8 cellular contexts compared by ENCODE assay signal in the genomic region with DNA sequence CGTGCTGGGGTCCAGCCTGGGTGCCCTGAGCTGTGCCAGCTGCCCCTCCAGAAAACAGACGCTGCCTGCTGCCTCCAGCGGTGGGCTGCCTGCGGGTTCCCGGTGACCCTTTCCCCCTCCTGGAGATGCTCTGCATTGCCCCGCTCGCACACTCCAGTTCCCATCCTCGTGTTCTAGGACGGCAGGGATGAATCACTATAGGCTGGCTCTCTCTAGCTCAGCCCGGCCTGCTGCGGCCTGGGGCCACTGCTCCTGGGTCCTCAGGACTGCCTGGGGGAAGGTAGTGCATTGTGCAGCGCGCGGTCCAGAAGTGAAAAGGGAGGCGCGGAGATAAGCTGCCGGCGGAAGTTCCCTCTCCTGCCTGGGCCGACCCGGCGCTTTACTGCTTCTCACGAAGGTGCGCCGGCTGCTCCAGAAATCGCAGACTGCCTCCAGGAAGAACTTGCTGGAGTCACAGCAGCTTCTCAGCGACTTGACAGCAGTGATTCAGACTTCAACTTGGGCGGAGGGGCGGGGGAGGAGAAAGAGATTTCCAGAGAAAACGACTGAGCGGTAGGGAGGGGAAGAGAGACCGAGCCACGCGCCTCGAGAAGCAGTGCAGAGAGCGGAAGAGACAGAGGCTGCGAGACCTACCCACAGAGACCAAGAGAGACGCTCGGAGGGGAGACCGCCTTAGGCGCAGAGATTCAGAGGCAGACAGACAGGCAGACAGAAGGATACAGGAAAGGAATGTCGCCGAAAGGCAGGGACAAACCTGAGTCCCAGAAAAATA. TPM values are rescaled to one million over a fixed set of nuclear protein-coding genes. Genes with fewer than 3 reads are reported as not detected.
DNase-seq lines count a peak whose midpoint lies in the region; ATAC-seq and TF ChIP-seq lines count a peak whose summit lies in the region.

No MANE protein-coding gene starts in this region.

- H3K4me1 Mint-ChIP-seq in activated naive CD4-positive, alpha-beta T cell treated with anti-CD3 and anti-CD28 coated beads, Interleukin-2, amount 10 ng/mL, durations not matched to agents 7 days and 5 days = peaks cover 17% of the 10 kb centered on the region

- peak overlapping the region; percentile 67 for H3K4me3 Mint-ChIP-seq in activated naive CD4-positive, alpha-beta T cell treated with anti-CD3 and anti-CD28 coated beads, Interleukin-2, amount 10 ng/mL, durations not matched to agents 7 days and 5 days

- TF ChIP-seq POLR2A in GM18505 (IDR thresholded peaks at IDR 0.05; ENCODE audit: borderline replicate concordance, extremely low read depth, insufficient read depth, insufficient read length) (no peak), sigmoid colon (IDR thresholded peaks at IDR 0.05) (no peak)

- peaks cover 86% of the 10 kb centered on the region for H3K27me3 Mint-ChIP-seq in activated naive CD4-positive, alpha-beta T cell treated with anti-CD3 and anti-CD28 coated beads, Interleukin-2, amount 10 ng/mL, durations not matched to agents 7 days and 5 days

- peaks cover 55 to 100% (median 91%) of the 10 kb centered on the region in 3 donors for H3K27me3 ChIP-seq in sigmoid colon

- WGBS in sigmoid colon, 2 donors = 1 to 2% methylated on average over 42 of the region's 42 CpGs

- peaks cover 6% of the 10 kb centered on the region for H3K36me3 Mint-ChIP-seq in activated naive CD4-positive, alpha-beta T cell treated with anti-CD3 and anti-CD28 coated beads, Interleukin-2, amount 10 ng/mL, durations not matched to agents 7 days and 5 days

- H3K9me3 ChIP-seq in sigmoid colon = no peaks in the 10 kb centered on the region

- H3K4me3 ChIP-seq in sigmoid colon = peak overlapping the region in 3 of 4 donors; percentile 26 to 38 (median 28)

- peak in 1 of 4 experiments; percentile 14 for TF ChIP-seq CTCF in sigmoid colon (IDR thresholded peaks at IDR 0.05)

- peaks cover 0 to 41% (median 33%) of the 10 kb centered on the region in 4 donors for H3K4me1 ChIP-seq in sigmoid colon

- no peaks in the 10 kb centered on the region for H3K9me3 Mint-ChIP-seq in activated naive CD4-positive, alpha-beta T cell treated with anti-CD3 and anti-CD28 coated beads, Interleukin-2, amount 10 ng/mL, durations not matched to agents 7 days and 5 days

- CTCF ChIA-PET in activated naive CD4-positive, alpha-beta T cell treated with anti-CD3 and anti-CD28 coated beads, Interleukin-2, amount 10 ng/mL, durations not matched to agents 7 days and 5 days (lab: Charles Lee) = no interaction called here

- H3K27ac Mint-ChIP-seq in activated naive CD4-positive, alpha-beta T cell treated with anti-CD3 and anti-CD28 coated beads, Interleukin-2, amount 10 ng/mL, durations not matched to agents 7 days and 5 days = peak overlapping the region; percentile 81

- intact Hi-C loops in sigmoid colon (cut with DNase I) = no loop called here

- ATAC-seq in GM18505 (IDR thresholded peaks at IDR 0.05; ENCODE audit: unreplicated experiment) = peak; percentile 43
- ATAC-seq in HG03097 (IDR thresholded peaks at IDR 0.05; ENCODE audit: low FRiP score, unreplicated experiment) = peak; percentile 40
- no peak for ATAC-seq in HG03565 (IDR thresholded peaks at IDR 0.05; ENCODE audit: unreplicated experiment)
- ATAC-seq in GM19035 (IDR thresholded peaks at IDR 0.05; ENCODE audit: unreplicated experiment) = no peak

- DNase-seq in activated naive CD4-positive, alpha-beta T cell treated with anti-CD3 and anti-CD28 coated beads, Interleukin-2, amount 10 ng/mL, durations not matched to agents 7 days and 5 days = peak; percentile 31
- DNase-seq in hepatic stellate cell (ENCODE audit: low spot score) = peak; percentile 73
- DNase-seq in sigmoid colon = peak; percentile 61
- DNase-seq in dedifferentiated amniotic fluid mesenchymal stem cell (ENCODE audit: extremely low spot score) = no peak

- no peak for TF ChIP-seq EP300 in sigmoid colon (IDR thresholded peaks at IDR 0.05)

- H3K36me3 ChIP-seq in sigmoid colon = no peaks in the 10 kb centered on the region

- H3K27ac ChIP-seq in sigmoid colon = no peak overlapping the region

RNA-seq across cellular contexts. Expression of a gene that starts 6.7 kb away (rescaled TPM):
- 1 to 10 TPM in 2 of 4 donors, under 1 TPM in 2; 0.71 to 7.2 (median 1.4) TPM for total RNA-seq in sigmoid colon
- polyA plus RNA-seq in sigmoid colon = 1 to 10 TPM in 1 of 3 donors, under 1 TPM in 1, not detected in 1; 0.45 to 1.2 TPM

Comparison
In these comparisons a context has a peak if more than half of its experiments do, and no peak if none do; other contexts are left out.
1. ATAC-seq: peak in GM18505 (single experiment) and HG03097 (single experiment); none in HG03565 (single experiment) and GM19035 (single experiment).